Comparison of ENCODE assay signal across 25 cellular contexts in genomic region chr1:200977071-200977754, GRCh38.
"Had no signal": no experiment of that assay in that cellular context is flagged by ENCODE, and none has a peak within 500 bp of the region (broad histone marks: within the 10 kb centered on the region; RNA-seq: fewer than 3 reads in every experiment).

No MANE protein-coding gene starts in this region.

- H3K4me1 ChIP-seq: SJSA1 had no signal

- H3K9me3 ChIP-seq: SJSA1 had no signal

- H3K27ac Mint-ChIP-seq: T-helper 1 cell treated with Interleukin-12 subunit alpha and Interleukin-12 subunit beta and Interleukin-4 antibody, amounts not matched to agents 30 μg/mL and 1 μg/mL, for 36 hours; WTC11 had no signal

- H3K27me3 Mint-ChIP-seq: activated naive CD8-positive, alpha-beta T cell treated with anti-CD3 and anti-CD28 coated beads for 36 hours; activated T-helper 17 cell treated with anti-CD3 and anti-CD28 coated beads, Interleukin-2, amount 50 U/mL, for 72 hours had no signal

- H3K27me3 ChIP-seq: brain microvascular endothelial cell, cardiac muscle cell, SJSA1 had no signal

- DNase-seq: activated CD4-positive, alpha-beta T cell treated with anti-CD3 and anti-CD28 coated beads for 48 hours; activated CD4-positive, alpha-beta T cell treated with anti-CD3 and anti-CD28 coated beads, Interleukin-2, amount 50 U/mL, for 4 hours; activated CD4-positive, CD25-positive, alpha-beta regulatory T cell treated with anti-CD3 and anti-CD28 coated beads, Interleukin-2, amount 50 U/mL, for 72 hours; activated CD8-positive, alpha-beta memory T cell treated with anti-CD3 and anti-CD28 coated beads for 24 hours; activated gamma-delta T cell; activated naive CD8-positive, alpha-beta T cell treated with anti-CD3 and anti-CD28 coated beads for 36 hours; activated T-cell treated with anti-CD3 and anti-CD28 coated beads, Interleukin-2, amount 50 U/mL, for 48 hours; brain microvascular endothelial cell; Kasumi-1; KBM-7; NCI-H1105; NCI-H1436; NCI-H1694 treated with DMSO at 0.1 percent for 48 hours; NCI-H2029 treated with DMSO at 0.1 percent for 48 hours; NCI-H510A treated with DMSO at 0.1 percent for 48 hours; NCI-H69; NK-92 treated with Interleukin-12 subunit alpha and Interleukin-12 subunit beta, amount 100 ng/mL, for 24 hours; OCI-M1; SHP77 had no signal

- H3K4me3 Mint-ChIP-seq: activated naive CD8-positive, alpha-beta T cell treated with anti-CD3 and anti-CD28 coated beads for 36 hours; activated T-helper 17 cell treated with anti-CD3 and anti-CD28 coated beads, Interleukin-2, amount 50 U/mL, for 72 hours; T-helper 1 cell treated with Interleukin-12 subunit alpha and Interleukin-12 subunit beta and Interleukin-4 antibody, amounts not matched to agents 30 μg/mL and 1 μg/mL, for 36 hours; WTC11 had no signal

- ATAC-seq: activated T-helper 17 cell treated with anti-CD3 and anti-CD28 coated beads, Interleukin-2, amount 50 U/mL, for 72 hours; Panc1; WTC11 had no signal

- H3K4me1 Mint-ChIP-seq: activated naive CD8-positive, alpha-beta T cell treated with anti-CD3 and anti-CD28 coated beads for 36 hours; activated T-helper 17 cell treated with anti-CD3 and anti-CD28 coated beads, Interleukin-2, amount 50 U/mL, for 72 hours; WTC11 had no signal

- H3K27ac ChIP-seq: brain microvascular endothelial cell, cardiac muscle cell, SJSA1 had no signal

- H3K4me3 ChIP-seq: cardiac muscle cell, SJSA1 had no signal

- H3K9me3 Mint-ChIP-seq: activated naive CD8-positive, alpha-beta T cell treated with anti-CD3 and anti-CD28 coated beads for 36 hours; activated T-helper 17 cell treated with anti-CD3 and anti-CD28 coated beads, Interleukin-2, amount 50 U/mL, for 72 hours; T-helper 1 cell treated with Interleukin-12 subunit alpha and Interleukin-12 subunit beta and Interleukin-4 antibody, amounts not matched to agents 30 μg/mL and 1 μg/mL, for 36 hours had no signal

- H3K36me3 ChIP-seq: brain microvascular endothelial cell, cardiac muscle cell, SJSA1 had no signal
